Comparison of ENCODE assay signal across 11 cellular contexts in the genomic region with DNA sequence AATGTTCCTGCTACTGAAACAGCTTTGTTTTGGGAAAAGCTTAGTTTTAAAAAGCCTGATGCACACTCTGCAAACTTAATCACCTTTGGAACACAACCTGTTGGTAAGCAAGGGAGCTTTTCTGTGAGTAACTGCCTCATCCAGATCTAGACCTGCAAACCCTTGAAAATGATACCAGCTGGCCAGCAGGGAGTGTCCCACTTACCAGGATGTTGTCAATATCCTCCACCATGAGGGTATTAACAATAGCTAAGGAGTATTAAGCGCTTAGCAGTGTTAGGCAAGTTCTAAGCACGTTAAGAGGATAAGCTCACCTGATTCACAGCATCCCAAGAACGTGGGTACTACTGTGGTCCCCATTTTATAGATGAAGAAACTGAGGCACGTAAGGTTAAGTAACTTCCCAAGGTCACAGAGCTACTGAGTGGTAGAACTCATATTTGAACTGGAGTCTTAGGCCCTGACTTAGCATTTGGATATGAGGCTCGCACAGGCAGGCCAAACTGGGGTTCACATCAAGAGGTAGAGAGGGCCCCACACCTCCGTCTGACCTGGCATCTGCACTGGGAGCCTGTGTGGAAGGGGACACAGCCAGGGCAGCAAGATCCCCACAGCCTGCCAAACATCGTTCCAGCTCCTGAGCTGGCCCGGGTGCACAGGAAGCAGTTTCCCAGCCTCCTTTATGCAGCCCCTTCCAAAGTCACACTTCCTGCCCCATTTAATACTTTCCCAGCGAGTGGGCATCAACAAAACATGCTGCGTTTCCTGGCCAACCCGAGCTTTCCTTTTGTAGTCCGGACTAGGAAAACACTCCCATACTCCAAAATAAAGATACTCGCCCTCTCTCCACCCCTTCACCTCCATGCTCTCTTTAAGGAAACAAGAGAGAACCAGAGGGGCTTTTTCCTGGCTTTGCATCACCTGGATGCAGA. TPM values are rescaled to one million over a fixed set of nuclear protein-coding genes. Genes with fewer than 3 reads are reported as not detected.
A peak's percentile ranks its signal among the peaks of the same experiment; 100 is the strongest.
DNase-seq lines count a peak whose midpoint lies in the region; ATAC-seq lines count a peak whose summit lies in the region.
"Had no signal": no experiment of that assay in that cellular context is flagged by ENCODE, and none has a peak within 500 bp of the region (broad histone marks: within the 10 kb centered on the region; RNA-seq: fewer than 3 reads in every experiment).

No MANE protein-coding gene starts in this region.

- DNase-seq in activated CD4-positive, alpha-beta T cell treated with anti-CD3 and anti-CD28 coated beads for 36 hours, result no peak
- DNase-seq in activated CD4-positive, alpha-beta T cell treated with anti-CD3 and anti-CD28 coated beads, Interleukin-2, amount 50 U/mL, for 1 hour, result no peak
- no peak for DNase-seq in activated naive CD8-positive, alpha-beta T cell treated with anti-CD3 and anti-CD28 coated beads, Interleukin-2, amount 50 U/mL, for 24 hours
- no peak for DNase-seq in iPS DF 6.9 (ENCODE audit: low read depth, low spot score)
- DNase-seq in stimulated activated effector memory CD8-positive, alpha-beta T cell treated with anti-CD3 and anti-CD28 coated beads, Interleukin-12 subunit alpha, Interleukin-12 subunit beta, amount 100 ng/mL, for 72 hours (ENCODE audit: low spot score in 2 of 2), result no peak
- DNase-seq in NCI-H1417 (lab: John Stamatoyannopoulos, UW), result no peak
- no peak for DNase-seq in DMS 273 treated with DMSO at 0.1 percent for 48 hours (lab: John Stamatoyannopoulos, UW)
- DNase-seq: ACHN; activated T-cell treated with anti-CD3 and anti-CD28 coated beads, Interleukin-2, amount 50 U/mL, for 1 hour; NCI-H187 had no signal

- peaks cover 10% of the 10 kb centered on the region for H3K4me1 ChIP-seq in iPS DF 6.9 (ENCODE audit: control insufficient read depth, insufficient read depth, low read length)

- H3K27me3 Mint-ChIP-seq in activated CD4-positive, alpha-beta T cell treated with anti-CD3 and anti-CD28 coated beads for 36 hours, result no peaks in the 10 kb centered on the region
- no peaks in the 10 kb centered on the region for H3K27me3 Mint-ChIP-seq in activated naive CD8-positive, alpha-beta T cell treated with anti-CD3 and anti-CD28 coated beads, Interleukin-2, amount 50 U/mL, for 24 hours

- no peak overlapping the region for H3K4me3 ChIP-seq in iPS DF 6.9 (ENCODE audit: low read length)

- no peaks in the 10 kb centered on the region for H3K36me3 ChIP-seq in iPS DF 6.9 (ENCODE audit: control insufficient read depth, insufficient read depth, low read length)

- peak overlapping the region; percentile 35 for H3K27ac ChIP-seq in iPS DF 6.9 (ENCODE audit: low read length)

- H3K9me3 Mint-ChIP-seq in activated CD4-positive, alpha-beta T cell treated with anti-CD3 and anti-CD28 coated beads for 36 hours (ENCODE audit: low read depth), result no peaks in the 10 kb centered on the region
- no peaks in the 10 kb centered on the region for H3K9me3 Mint-ChIP-seq in activated naive CD8-positive, alpha-beta T cell treated with anti-CD3 and anti-CD28 coated beads, Interleukin-2, amount 50 U/mL, for 24 hours
- H3K9me3 Mint-ChIP-seq in stimulated activated effector memory CD8-positive, alpha-beta T cell treated with anti-CD3 and anti-CD28 coated beads, Interleukin-12 subunit alpha, Interleukin-12 subunit beta, amount 100 ng/mL, for 72 hours, result no peaks in the 10 kb centered on the region

- peak overlapping the region; percentile 53 for H3K27ac Mint-ChIP-seq in activated CD4-positive, alpha-beta T cell treated with anti-CD3 and anti-CD28 coated beads for 36 hours
- peak overlapping the region; percentile 61 for H3K27ac Mint-ChIP-seq in activated naive CD8-positive, alpha-beta T cell treated with anti-CD3 and anti-CD28 coated beads, Interleukin-2, amount 50 U/mL, for 24 hours
- H3K27ac Mint-ChIP-seq in stimulated activated effector memory CD8-positive, alpha-beta T cell treated with anti-CD3 and anti-CD28 coated beads, Interleukin-12 subunit alpha, Interleukin-12 subunit beta, amount 100 ng/mL, for 72 hours, result peak overlapping the region; percentile 63

- no peak for ATAC-seq in activated CD4-positive, alpha-beta T cell treated with anti-CD3 and anti-CD28 coated beads for 36 hours
- ATAC-seq in activated naive CD8-positive, alpha-beta T cell treated with anti-CD3 and anti-CD28 coated beads, Interleukin-2, amount 50 U/mL, for 24 hours, result no peak
- no peak for ATAC-seq in stimulated activated effector memory CD8-positive, alpha-beta T cell treated with anti-CD3 and anti-CD28 coated beads, Interleukin-12 subunit alpha, Interleukin-12 subunit beta, amount 100 ng/mL, for 72 hours
- no peak for ATAC-seq in HG03280 (IDR thresholded peaks at IDR 0.05; ENCODE audit: unreplicated experiment)

- no peaks in the 10 kb centered on the region for H3K27me3 ChIP-seq in iPS DF 6.9 (ENCODE audit: control insufficient read depth, insufficient read depth, low read length)

- intact Hi-C loops in activated CD4-positive, alpha-beta T cell treated with anti-CD3 and anti-CD28 coated beads for 36 hours (cut with DNase I, micrococcal nuclease), result no loop called here

- CTCF ChIA-PET in activated CD4-positive, alpha-beta T cell treated with anti-CD3 and anti-CD28 coated beads for 36 hours (lab: Charles Lee), result interaction anchor here (0.7 to 1.3 kb wide), 4 partner anchors 8 to 310 kb away, joined by 3 to 4 read pairs (median 3); no protein-coding TSS in a partner anchor

- WGBS in iPS DF 6.9 (ENCODE audit: insufficient coverage, insufficient read length), result no CpG with 5 or more reads among the region's 13 CpGs

- H3K36me3 Mint-ChIP-seq in activated CD4-positive, alpha-beta T cell treated with anti-CD3 and anti-CD28 coated beads for 36 hours (ENCODE audit: low read depth), result peaks cover 12% of the 10 kb centered on the region
- H3K36me3 Mint-ChIP-seq in activated naive CD8-positive, alpha-beta T cell treated with anti-CD3 and anti-CD28 coated beads, Interleukin-2, amount 50 U/mL, for 24 hours (ENCODE audit: low read depth), result peaks cover 7% of the 10 kb centered on the region
- H3K36me3 Mint-ChIP-seq in stimulated activated effector memory CD8-positive, alpha-beta T cell treated with anti-CD3 and anti-CD28 coated beads, Interleukin-12 subunit alpha, Interleukin-12 subunit beta, amount 100 ng/mL, for 72 hours, result peaks cover 21% of the 10 kb centered on the region

- POLR2A ChIA-PET in activated CD4-positive, alpha-beta T cell treated with anti-CD3 and anti-CD28 coated beads for 36 hours (lab: Charles Lee), result interaction anchor here (0.6 to 1.4 kb wide), 2 partner anchors 18 to 31 kb away, joined by 3 to 4 read pairs; no protein-coding TSS in a partner anchor

- H3K9me3 ChIP-seq in iPS DF 6.9 (ENCODE audit: control insufficient read depth, insufficient read depth, low read length), result no peaks in the 10 kb centered on the region

- peaks cover 82% of the 10 kb centered on the region for H3K4me1 Mint-ChIP-seq in activated CD4-positive, alpha-beta T cell treated with anti-CD3 and anti-CD28 coated beads for 36 hours
- H3K4me1 Mint-ChIP-seq in activated naive CD8-positive, alpha-beta T cell treated with anti-CD3 and anti-CD28 coated beads, Interleukin-2, amount 50 U/mL, for 24 hours, result peaks cover 80% of the 10 kb centered on the region
- H3K4me1 Mint-ChIP-seq in stimulated activated effector memory CD8-positive, alpha-beta T cell treated with anti-CD3 and anti-CD28 coated beads, Interleukin-12 subunit alpha, Interleukin-12 subunit beta, amount 100 ng/mL, for 72 hours, result peaks cover 88% of the 10 kb centered on the region

- no peak overlapping the region for H3K4me3 Mint-ChIP-seq in activated CD4-positive, alpha-beta T cell treated with anti-CD3 and anti-CD28 coated beads for 36 hours
- H3K4me3 Mint-ChIP-seq in activated naive CD8-positive, alpha-beta T cell treated with anti-CD3 and anti-CD28 coated beads, Interleukin-2, amount 50 U/mL, for 24 hours, result no peak overlapping the region
- H3K4me3 Mint-ChIP-seq in stimulated activated effector memory CD8-positive, alpha-beta T cell treated with anti-CD3 and anti-CD28 coated beads, Interleukin-12 subunit alpha, Interleukin-12 subunit beta, amount 100 ng/mL, for 72 hours, result no peak overlapping the region

RNA-seq across cellular contexts. Expression of a gene that starts 32.6 kb away (rescaled TPM):
- total RNA-seq in activated CD4-positive, alpha-beta T cell treated with anti-CD3 and anti-CD28 coated beads for 36 hours, result 10 to 100 TPM; 50.1 to 68.9 TPM
